Comparison of ENCODE assay signal across 8 cellular contexts in genomic region chr2:241391892-241392665, GRCh38. TPM values are rescaled to one million over a fixed set of nuclear protein-coding genes. Genes with fewer than 3 reads are reported as not detected.
A peak's percentile ranks its signal among the peaks of the same experiment; 100 is the strongest.
DNase-seq lines count a peak whose midpoint lies in the region; ATAC-seq and TF ChIP-seq lines count a peak whose summit lies in the region.

No MANE protein-coding gene starts in this region.

- WGBS in smooth muscle cell (ENCODE audit: low lambda C conversion rate) = 89% methylated on average over 6 of the region's 6 CpGs

- CTCF ChIA-PET in A673 (lab: Charles Lee) = interaction anchor here (0.6 kb wide), 2 partner anchors 23 to 42 kb away, joined by 3 read pairs; no protein-coding TSS in a partner anchor

- no peak overlapping the region for H3K4me2 ChIP-seq in smooth muscle cell

- H3F3A ChIP-seq in smooth muscle cell (ENCODE audit: low read depth) = no peaks in the 10 kb centered on the region

- no peak overlapping the region for H2AFZ ChIP-seq in smooth muscle cell (ENCODE audit: low read depth)

- H3K27me3 ChIP-seq in A673 (replicated peaks; ENCODE audit: insufficient read depth, low read depth, low read length, poor library complexity) = no peaks in the 10 kb centered on the region
- H3K27me3 ChIP-seq in RWPE2 (ENCODE audit: insufficient read depth, poor library complexity, severe bottlenecking) = no peaks in the 10 kb centered on the region
- H3K27me3 ChIP-seq in smooth muscle cell (ENCODE audit: low read depth) = no peaks in the 10 kb centered on the region

- peak; percentile 65 for TF ChIP-seq CTCF in A673 (conservative IDR thresholded peaks at IDR 0.05; ENCODE audit: low read depth, low read length)
- TF ChIP-seq CTCF in GM12873 (IDR thresholded peaks at IDR 0.05; ENCODE audit: insufficient read depth, low read depth, low read length, missing control alignments) = peak; percentile 66
- TF ChIP-seq CTCF in RWPE2 (IDR thresholded peaks at IDR 0.05; ENCODE audit: poor library complexity, severe bottlenecking) = peak; percentile 26
- no peak for TF ChIP-seq CTCF in smooth muscle cell (IDR thresholded peaks at IDR 0.05; ENCODE audit: borderline replicate concordance, insufficient read depth, poor library complexity, severe bottlenecking)

- H3K4me1 ChIP-seq in A673 (ENCODE audit: insufficient read depth, low read length, poor library complexity, severe bottlenecking) (no peaks in the 10 kb centered on the region), RWPE2 (ENCODE audit: insufficient read depth, poor library complexity, severe bottlenecking) (peaks cover 11% of the 10 kb centered on the region), smooth muscle cell (ENCODE audit: low read depth) (no peaks in the 10 kb centered on the region)

- POLR2A ChIA-PET in A673 (lab: Charles Lee; ENCODE audit: low non-redundant PET) = no interaction called here

- H3K79me2 ChIP-seq in smooth muscle cell (ENCODE audit: low read depth) = no peaks in the 10 kb centered on the region

- BruUV-seq in A673 (replicated peaks; lab: Mats Ljungman, UMichigan) = no TSS peak

- ATAC-seq in RWPE2 (ENCODE audit: low read depth) = 0 out of 3 replicates have a peak, but pooled peaks have one; percentile 29
- ATAC-seq in HG03469 (IDR thresholded peaks at IDR 0.05; ENCODE audit: unreplicated experiment) = no peak
- no peak for ATAC-seq in GM21576 (IDR thresholded peaks at IDR 0.05; ENCODE audit: unreplicated experiment)

- H3K27ac ChIP-seq in A673 (ENCODE audit: low read depth, low read length, poor library complexity, severe bottlenecking) = no peak overlapping the region
- H3K27ac ChIP-seq in RWPE2 (ENCODE audit: poor library complexity, severe bottlenecking) = no peak overlapping the region
- no peak overlapping the region for H3K27ac ChIP-seq in smooth muscle cell (ENCODE audit: low read depth)

- no peaks in the 10 kb centered on the region for H3K9me3 ChIP-seq in A673 (ENCODE audit: low read depth, low read length, poor library complexity, severe bottlenecking)
- no peaks in the 10 kb centered on the region for H3K9me3 ChIP-seq in RWPE2 (ENCODE audit: severe bottlenecking)
- no peaks in the 10 kb centered on the region for H3K9me3 ChIP-seq in smooth muscle cell (replicated peaks; ENCODE audit: low read depth)

- peaks cover 25% of the 10 kb centered on the region for H4K20me1 ChIP-seq in smooth muscle cell (ENCODE audit: low read depth)

- DNase-seq in A673 (ENCODE audit: low spot score) (peak; percentile 63), RWPE2 (ENCODE audit: low spot score) (no peak), globus pallidus (ENCODE audit: low spot score) (peak; percentile 79), superior temporal gyrus (ENCODE audit: extremely low spot score) (peak; percentile 70), smooth muscle cell (lab: John Stamatoyannopoulos, UW; ENCODE audit: unreplicated experiment) (no peak)

- H3K4me3 ChIP-seq in A673 (ENCODE audit: low read depth, low read length, poor library complexity, severe bottlenecking) = no peak overlapping the region
- H3K4me3 ChIP-seq in RWPE2 (ENCODE audit: severe bottlenecking) = no peak overlapping the region
- H3K4me3 ChIP-seq in smooth muscle cell = no peak overlapping the region

- H3K36me3 ChIP-seq in A673 (ENCODE audit: insufficient read depth, low read length, poor library complexity, severe bottlenecking) (no peaks in the 10 kb centered on the region), RWPE2 (ENCODE audit: low read depth) (0 out of 2 replicates have a peak, but pooled peaks cover 4% of the 10 kb centered on the region), smooth muscle cell (ENCODE audit: low read depth) (peaks cover 6% of the 10 kb centered on the region)

- intact Hi-C loops in A673 (cut with micrococcal nuclease; ENCODE audit: unreplicated experiment) = no loop called here

- no peak overlapping the region for H3K9ac ChIP-seq in smooth muscle cell (ENCODE audit: low read depth)

RNA-seq across cellular contexts. Expression of gene FARP2, which starts 36.0 kb away (rescaled TPM):
- total RNA-seq in A673 (2021) (53.3 and 72.1 TPM in 2 replicates), smooth muscle cell (27.4 and 27.6 TPM in 2 replicates)
- polyA plus RNA-seq in smooth muscle cell = 15.9 and 18.4 TPM in 2 replicates

Comparison
In these comparisons a context has a peak if more than half of its experiments do, and no peak if none do; other contexts are left out.
1. DNase-seq: peak in A673 (single experiment), globus pallidus (single experiment) and superior temporal gyrus (single experiment); none in RWPE2 (single experiment) and smooth muscle cell (single experiment).